ENCODE assay signal across 8 cellular contexts in the genomic region with DNA sequence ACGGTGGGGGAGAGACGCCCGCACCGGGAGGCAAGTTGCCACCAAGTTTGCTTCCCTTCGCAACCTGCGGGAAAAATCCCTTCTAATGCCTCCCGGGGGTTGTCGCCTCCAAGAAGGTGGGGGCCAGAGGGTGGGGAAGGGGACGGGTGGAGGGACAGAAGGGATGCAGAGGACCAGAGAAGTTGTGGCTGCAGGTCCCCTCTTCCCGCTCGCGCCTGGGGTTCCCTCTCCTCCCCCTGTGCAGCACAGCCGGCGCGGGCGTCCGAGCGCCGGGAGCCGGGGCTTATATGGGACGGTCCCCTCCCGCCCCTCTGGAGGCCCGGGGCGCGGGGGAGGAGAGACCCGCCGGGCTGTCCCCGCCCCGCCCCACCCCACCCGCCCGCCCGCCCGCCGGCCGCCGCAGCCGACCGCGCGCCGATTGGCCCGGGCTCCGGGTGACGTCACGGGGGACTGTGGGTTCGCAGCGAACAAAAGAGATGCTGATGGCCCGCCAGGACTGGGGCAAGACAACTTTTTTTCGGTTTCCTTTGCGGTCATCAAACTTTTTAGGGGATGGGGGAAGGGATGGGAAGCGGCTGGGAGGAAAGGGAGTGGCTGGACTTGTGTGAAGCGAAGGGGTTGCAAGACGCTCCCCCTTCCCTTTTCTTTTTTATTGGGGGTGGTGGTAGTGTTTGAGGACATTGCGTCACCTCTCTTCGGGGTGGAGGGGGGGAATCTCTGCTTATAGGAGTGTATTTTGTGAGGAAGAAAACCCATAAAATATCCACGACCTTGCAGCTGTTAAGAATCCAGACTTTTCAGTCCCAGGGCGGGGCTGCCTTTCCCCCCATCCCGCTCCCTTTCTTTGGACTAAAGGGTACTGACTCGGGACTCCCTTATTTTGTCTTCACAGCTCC. TPM values are rescaled to one million over a fixed set of nuclear protein-coding genes. Genes with fewer than 3 reads are reported as not detected.
DNase-seq lines count a peak whose midpoint lies in the region; ATAC-seq and TF ChIP-seq lines count a peak whose summit lies in the region.

TSS of gene FN1 (minus strand) at position 260 of the 896 bp plus-strand sequence. CDS start 266 bp downstream, outside the sequence.

- H3K36me3 ChIP-seq in heart right ventricle (peaks cover 0 to 27% (median 4%) of the 10 kb centered on the region in 9 donors), transverse colon (no peaks in the 10 kb centered on the region)

- 0% methylated on average over 43 to 52 of the region's 59 CpGs for WGBS in heart right ventricle, 2 donors
- 2% methylated on average over 37 of the region's 59 CpGs; no CpG with 5 or more reads in 1 of the 2 donors for WGBS in transverse colon (ENCODE audit: low coverage in 1 of 2), 2 donors

- TF ChIP-seq EP300 in transverse colon (IDR thresholded peaks at IDR 0.05; ENCODE audit: low read depth), result no peak

- H3K9me3 ChIP-seq in heart right ventricle, result no peaks in the 10 kb centered on the region
- no peaks in the 10 kb centered on the region for H3K9me3 ChIP-seq in transverse colon

- intact Hi-C loops in heart right ventricle (cut with DNase I) (loop anchor here in 3 of 10 donors (5.0 to 10.0 kb wide), 4 partner anchors 399 to 486 kb away; no protein-coding TSS in a partner anchor), transverse colon (cut with DNase I; ENCODE audit: low total_unique reads) (loop anchor here (10.0 kb wide), 1 partner anchor 189 kb away; no protein-coding TSS in a partner anchor)

- DNase-seq in CD1c-positive myeloid dendritic cell (ENCODE audit: extremely low spot score) (peak; percentile 61), HPDE6-E6E7 (ENCODE audit: extremely low spot score) (peak; percentile 56), amniotic stem cell (lab: John Stamatoyannopoulos, UW) (peak; percentile 96), heart right ventricle (peak; percentile 91 to 94), pons (ENCODE audit: low spot score) (peak; percentile 56), transverse colon (peak; percentile 83)

- in situ Hi-C loops in transverse colon (cut with MboI; ENCODE audit: low pct_ligation_motif_present in 1 of 4, low pct_unique_long_range_greater_than_20kb in 1 of 4, low sequenced_read_pairs in 3 of 4), result no loop called here

- TF ChIP-seq CTCF in heart right ventricle (IDR thresholded peaks at IDR 0.05), result no peak
- no peak for TF ChIP-seq CTCF in transverse colon (IDR thresholded peaks at IDR 0.05)

- H3K27ac ChIP-seq in heart right ventricle (peak within 1 kb of the TSS; percentile 85 to 99 (median 90)), transverse colon (peak within 1 kb of the TSS; percentile 86 to 94 (median 88))

- H3K27me3 ChIP-seq in heart right ventricle, result peaks cover 0 to 73% (median 4%) of the 10 kb centered on the region in 7 donors
- H3K27me3 ChIP-seq in transverse colon, result peaks cover 53% of the 10 kb centered on the region

- peak within 1 kb of the TSS; percentile 42 to 77 (median 64) for H3K4me3 ChIP-seq in heart right ventricle
- peak within 1 kb of the TSS; percentile 47 to 68 (median 58) for H3K4me3 ChIP-seq in transverse colon

- peak; percentile 82 for ATAC-seq in GM19463 (IDR thresholded peaks at IDR 0.05; ENCODE audit: unreplicated experiment)
- ATAC-seq in SK-N-SH treated with all-trans-retinoic acid at 6 μM for 48 hours, result peak; percentile 82
- peak; percentile 89 to 95 (median 91) for ATAC-seq in heart right ventricle

- peaks cover 0 to 32% (median 0%) of the 10 kb centered on the region in 9 donors for H3K4me1 ChIP-seq in heart right ventricle
- H3K4me1 ChIP-seq in transverse colon, result peaks cover 0 to 25% (median 10%) of the 10 kb centered on the region in 4 donors

- peak; percentile 66 for TF ChIP-seq POLR2A in transverse colon (IDR thresholded peaks at IDR 0.05)

TF ChIP-seq in SK-N-SH treated with all-trans-retinoic acid at 6 μM for 48 hours, 23 proteins besides CTCF, POLR2A, EP300 and RAD21:
- TF ChIP-seq ZC3H10 (CRISPR knock-in tag; IDR thresholded peaks at IDR 0.05) (peak; percentile 16; the same call in 1 of the 2 replicates), PATZ1 (CRISPR knock-in tag; IDR thresholded peaks at IDR 0.05; ENCODE audit: borderline replicate concordance) (peak; percentile 18; the same call in 1 of the 2 replicates), ZFP30 (CRISPR knock-in tag; IDR thresholded peaks at IDR 0.05) (no peak)

RNA-seq across cellular contexts. Expression of gene FN1, which starts in this region (rescaled TPM):
- total RNA-seq in heart right ventricle (100 to 1,000 TPM in 8 of 10 donors, 10 to 100 TPM in 2; 67.8 to 888 (median 136) TPM), transverse colon (100 to 1,000 TPM; 169 to 686 (median 215) TPM)
- polyA plus RNA-seq in heart right ventricle, result 100 to 1,000 TPM in 1 of 2 donors, 10 to 100 TPM in 1; 72.7 to 802 TPM

Comparison
In these comparisons a context has a peak if more than half of its experiments do, and no peak if none do; other contexts are left out.
1. Peak in every context shown above with its lines: DNase-seq, ATAC-seq, H3K4me3 ChIP-seq and H3K27ac ChIP-seq.